ENCODE assay signal across 24 cellular contexts in the genomic region with DNA sequence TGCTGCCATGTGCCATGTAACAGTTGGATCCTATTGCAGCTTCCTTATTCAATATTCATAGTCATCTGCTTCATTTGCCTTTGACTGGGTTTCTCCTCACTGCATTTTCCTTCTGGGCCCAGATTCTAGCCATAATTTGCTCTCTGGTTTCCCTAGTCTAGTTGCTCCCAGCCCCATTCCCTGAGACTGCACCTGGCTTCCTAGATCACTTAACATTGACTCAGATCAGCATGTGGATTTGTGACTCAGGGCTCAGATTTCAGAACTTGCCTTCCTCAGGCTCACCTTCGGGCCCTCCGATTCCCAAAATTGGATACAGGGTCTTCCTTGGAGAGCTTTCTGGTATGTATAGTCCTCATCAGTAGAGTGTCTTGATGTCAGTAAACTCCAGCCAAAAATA.
DNase-seq lines count a peak whose midpoint lies in the region; ATAC-seq and TF ChIP-seq lines count a peak whose summit lies in the region.
"Had no signal": no experiment of that assay in that cellular context is flagged by ENCODE, and none has a peak within 500 bp of the region (broad histone marks: within the 10 kb centered on the region; RNA-seq: fewer than 3 reads in every experiment).

No MANE protein-coding gene starts in this region.

- intact Hi-C loops in mammary epithelial cell (cut with micrococcal nuclease), result no loop called here
- intact Hi-C loops in breast epithelium (cut with DNase I; ENCODE audit: low total_unique reads), result no loop called here
- intact Hi-C loops in esophagus squamous epithelium (cut with DNase I), result no loop called here
- intact Hi-C loops in upper lobe of right lung (cut with DNase I), result no loop called here

- H3K27me3 ChIP-seq in mammary epithelial cell (ENCODE audit: insufficient read depth, low read length), result no peaks in the 10 kb centered on the region
- H3K27me3 ChIP-seq in breast epithelium, result no peaks in the 10 kb centered on the region
- H3K27me3 ChIP-seq in esophagus squamous epithelium, result no peaks in the 10 kb centered on the region
- H3K27me3 ChIP-seq in upper lobe of right lung, result no peaks in the 10 kb centered on the region

- no peaks in the 10 kb centered on the region for H3K79me2 ChIP-seq in mammary epithelial cell (ENCODE audit: insufficient read depth, low read length)

- peaks cover 14% of the 10 kb centered on the region for H3K4me1 ChIP-seq in mammary epithelial cell (ENCODE audit: insufficient read depth, low read length)
- no peaks in the 10 kb centered on the region for H3K4me1 ChIP-seq in breast epithelium
- H3K4me1 ChIP-seq in esophagus squamous epithelium, result no peaks in the 10 kb centered on the region
- H3K4me1 ChIP-seq in upper lobe of right lung, result no peaks in the 10 kb centered on the region

- DNase-seq in mammary epithelial cell, result peak; percentile 20
- DNase-seq in breast epithelium (ENCODE audit: low spot score in 2 of 2), result no peak
- peak; percentile 17 for DNase-seq in left kidney (ENCODE audit: low read depth, low spot score)
- no peak for DNase-seq in esophagus squamous epithelium (lab: John Stamatoyannopoulos, UW)
- DNase-seq in upper lobe of right lung, result no peak
- DNase-seq in WTC11 (ENCODE audit: low spot score), result no peak
- no peak for DNase-seq in SIG-M5 treated with dmso at 0.1 percent for 504 hours (lab: John Stamatoyannopoulos, UW; ENCODE audit: unreplicated experiment)
- DNase-seq: DMS79, KBM-7, NCI-H1092 treated with DMSO at 0.1 percent for 48 hours, NCI-H1436 treated with DMSO at 0.1 percent for 48 hours, NCI-H1930, NCI-H446, NCI-H526, PC-3, RPMI8226, SHP77, SK-N-SH had no signal

- H3K9me3 ChIP-seq in mammary epithelial cell (replicated peaks; ENCODE audit: insufficient read depth, low read length) (no peaks in the 10 kb centered on the region), breast epithelium (no peaks in the 10 kb centered on the region), esophagus squamous epithelium (no peaks in the 10 kb centered on the region), upper lobe of right lung (no peaks in the 10 kb centered on the region)
- H3K9me3 ChIP-seq: HAP-1, SK-N-SH had no signal

- no TSS peak for BruUV-seq in mammary epithelial cell (replicated peaks; lab: Mats Ljungman, UMichigan)

- TF ChIP-seq CTCF in mammary epithelial cell (conservative IDR thresholded peaks at IDR 0.05 in 1 of 2, IDR thresholded peaks at IDR 0.05 in 1 of 2; ENCODE audit: extremely low read depth in 1 of 2, insufficient read depth in 1 of 2, low read depth in 1 of 2, low read length in 2 of 2), result no peak
- no peak for TF ChIP-seq CTCF in breast epithelium (IDR thresholded peaks at IDR 0.05)
- TF ChIP-seq CTCF in brain (conservative IDR thresholded peaks at IDR 0.05), result no peak
- TF ChIP-seq CTCF in esophagus squamous epithelium (IDR thresholded peaks at IDR 0.05), result no peak
- TF ChIP-seq CTCF in upper lobe of right lung (IDR thresholded peaks at IDR 0.05), result no peak
- TF ChIP-seq CTCF in WTC11 (IDR thresholded peaks at IDR 0.05), result no peak

- H3K27me3 Mint-ChIP-seq in brain, result no peaks in the 10 kb centered on the region
- H3K27me3 Mint-ChIP-seq in WTC11 (ENCODE audit: low read depth), result no peaks in the 10 kb centered on the region

- H3K27ac Mint-ChIP-seq in brain (peak overlapping the region in 3 of 5 experiments; percentile 12 to 26 (median 19)), WTC11 (no peak overlapping the region)
- H3K27ac Mint-ChIP-seq: B cell, CD14-positive monocyte had no signal

- no peak overlapping the region for H2AFZ ChIP-seq in mammary epithelial cell (ENCODE audit: low read depth, low read length)

- dilution Hi-C loops in mammary epithelial cell (cut with HindIII; ENCODE audit: low sequenced_read_pairs), result no loop called here

- H3K9me3 Mint-ChIP-seq in brain (peaks cover 0 to 3% (median 0%) of the 10 kb centered on the region in 5 experiments), WTC11 (no peaks in the 10 kb centered on the region)

- H3K36me3 ChIP-seq in mammary epithelial cell (ENCODE audit: insufficient read depth, low read length) (no peaks in the 10 kb centered on the region), breast epithelium (no peaks in the 10 kb centered on the region), esophagus squamous epithelium (no peaks in the 10 kb centered on the region), upper lobe of right lung (no peaks in the 10 kb centered on the region)
- H3K36me3 ChIP-seq: HAP-1 had no signal

- H3K36me3 Mint-ChIP-seq in brain, result no peaks in the 10 kb centered on the region
- H3K36me3 Mint-ChIP-seq in WTC11, result no peaks in the 10 kb centered on the region
- H3K36me3 Mint-ChIP-seq: CD14-positive monocyte had no signal

- CTCF ChIA-PET in mammary epithelial cell (lab: Charles Lee; ENCODE audit: low non-redundant PET) (no interaction called here), WTC11 (lab: Charles Lee) (no interaction called here)

- no peak overlapping the region for H3K4me3 ChIP-seq in mammary epithelial cell (replicated peaks in 1 of 3; ENCODE audit: insufficient read depth in 1 of 3, low read depth in 2 of 3, low read length in 3 of 3)
- no peak overlapping the region for H3K4me3 ChIP-seq in breast epithelium
- H3K4me3 ChIP-seq in esophagus squamous epithelium, result no peak overlapping the region
- H3K4me3 ChIP-seq in upper lobe of right lung, result no peak overlapping the region
- H3K4me3 ChIP-seq: HAP-1 had no signal

- POLR2A ChIA-PET in WTC11 (lab: Charles Lee), result no interaction called here

- H3K9ac ChIP-seq in mammary epithelial cell (ENCODE audit: insufficient read depth, low read length), result no peak overlapping the region
- H3K9ac ChIP-seq: SK-N-SH had no signal

- no peak overlapping the region for H3K4me2 ChIP-seq in mammary epithelial cell (ENCODE audit: insufficient read depth, low read depth, low read length)
- H3K4me2 ChIP-seq: SK-N-SH had no signal

- TF ChIP-seq POLR2A in breast epithelium (IDR thresholded peaks at IDR 0.05) (no peak), esophagus squamous epithelium (IDR thresholded peaks at IDR 0.05) (no peak)

- H4K20me1 ChIP-seq in mammary epithelial cell (ENCODE audit: insufficient read depth, low read length), result no peaks in the 10 kb centered on the region

- WGBS in mammary epithelial cell (ENCODE audit: low coverage, missing lambda C conversion rate), result 100% methylated on average over 2 of the region's 2 CpGs
- 89 to 91% methylated on average over 2 of the region's 2 CpGs for WGBS in esophagus squamous epithelium, 2 donors

- H3K27ac ChIP-seq in mammary epithelial cell (ENCODE audit: insufficient read depth, low read depth, low read length) (no peak overlapping the region), breast epithelium (no peak overlapping the region), esophagus squamous epithelium (no peak overlapping the region), upper lobe of right lung (no peak overlapping the region)
- H3K27ac ChIP-seq: HL-60 had no signal

- in situ Hi-C loops in mammary epithelial cell (cut with MboI; ENCODE audit: low sequenced_read_pairs in 2 of 2), result no loop called here

- H3K4me1 Mint-ChIP-seq in brain (peaks cover 16% of the 10 kb centered on the region), WTC11 (peaks cover 56% of the 10 kb centered on the region)
- H3K4me1 Mint-ChIP-seq: B cell, CD14-positive monocyte had no signal

- ATAC-seq in upper lobe of right lung (no peak), WTC11 (no peak; the same call in 1 of the 2 replicates)
- ATAC-seq: HepG2, PC-3 had no signal

- H3K4me3 Mint-ChIP-seq in brain (no peak overlapping the region), WTC11 (no peak overlapping the region)
- H3K4me3 Mint-ChIP-seq: B cell, CD14-positive monocyte had no signal

TF ChIP-seq in WTC11, 78 proteins besides CTCF, POLR2A, EP300 and RAD21:
- TF ChIP-seq RELA (CRISPR knock-in tag; IDR thresholded peaks at IDR 0.05; ENCODE audit: borderline replicate concordance) (no peak), ZNF396 (CRISPR knock-in tag; IDR thresholded peaks at IDR 0.05; ENCODE audit: borderline replicate concordance) (no peak), MAX (CRISPR knock-in tag; IDR thresholded peaks at IDR 0.05) (no peak), NFYB (CRISPR knock-in tag; conservative IDR thresholded peaks at IDR 0.05; ENCODE audit: low read depth) (no peak), RORB (CRISPR knock-in tag; IDR thresholded peaks at IDR 0.05) (no peak), OVOL2 (CRISPR knock-in tag; IDR thresholded peaks at IDR 0.05; ENCODE audit: borderline replicate concordance) (no peak)
- TF ChIP-seq, protein P1, sequence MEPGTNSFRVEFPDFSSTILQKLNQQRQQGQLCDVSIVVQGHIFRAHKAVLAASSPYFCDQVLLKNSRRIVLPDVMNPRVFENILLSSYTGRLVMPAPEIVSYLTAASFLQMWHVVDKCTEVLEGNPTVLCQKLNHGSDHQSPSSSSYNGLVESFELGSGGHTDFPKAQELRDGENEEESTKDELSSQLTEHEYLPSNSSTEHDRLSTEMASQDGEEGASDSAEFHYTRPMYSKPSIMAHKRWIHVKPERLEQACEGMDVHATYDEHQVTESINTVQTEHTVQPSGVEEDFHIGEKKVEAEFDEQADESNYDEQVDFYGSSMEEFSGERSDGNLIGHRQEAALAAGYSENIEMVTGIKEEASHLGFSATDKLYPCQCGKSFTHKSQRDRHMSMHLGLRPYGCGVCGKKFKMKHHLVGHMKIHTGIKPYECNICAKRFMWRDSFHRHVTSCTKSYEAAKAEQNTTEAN (CRISPR knock-in tag; IDR thresholded peaks at IDR 0.05), result no peak

Comparison
In these comparisons a context has a peak if more than half of its experiments do, and no peak if none do; other contexts are left out.
1. DNase-seq: peak in mammary epithelial cell (single experiment) and left kidney (single experiment); none in breast epithelium (0 of 2), esophagus squamous epithelium (single experiment), upper lobe of right lung (single experiment), WTC11 (single experiment) and SIG-M5 treated with dmso at 0.1 percent for 504 hours (single experiment).